1 cellular context compared by ENCODE assay signal in genomic region chr9:37784640-37785483, GRCh38.
A peak's percentile ranks its signal among the peaks of the same experiment; 100 is the strongest.
TF ChIP-seq lines count a peak whose summit lies in the region.

Gene EXOSC3, minus strand, starts transcription at chr9:37785064. Its CDS starts 20 bp downstream, at chr9:37785044.

TF ChIP-seq in HepG2, 621 proteins besides CTCF, POLR2A, EP300 and RAD21 (continued from another document and continues in another):
- peak; percentile 92 for TF ChIP-seq ZBTB4 (CRISPR knock-in tag; IDR thresholded peaks at IDR 0.05; ENCODE audit: borderline replicate concordance)
- TF ChIP-seq KLF9 (CRISPR knock-in tag; IDR thresholded peaks at IDR 0.05; ENCODE audit: low read depth): no peak
- peak; percentile 81; the same call in 1 of the 2 replicates for TF ChIP-seq SIN3A (IDR thresholded peaks at IDR 0.05; ENCODE audit: borderline replicate concordance, low read depth, low read length)
- no peak for TF ChIP-seq ZNF232 (CRISPR knock-in tag; IDR thresholded peaks at IDR 0.05; ENCODE audit: borderline replicate concordance)
- TF ChIP-seq GTF2F1 (IDR thresholded peaks at IDR 0.05; ENCODE audit: low read length): no peak
- no peak for TF ChIP-seq NR3C1 (CRISPR knock-in tag; IDR thresholded peaks at IDR 0.05)
- no peak for TF ChIP-seq HIVEP1 (CRISPR knock-in tag; IDR thresholded peaks at IDR 0.05)
- no peak for TF ChIP-seq USF2 (IDR thresholded peaks at IDR 0.05; ENCODE audit: low read depth, low read length)
- peak; percentile 48; the same call in 1 of the 2 replicates for TF ChIP-seq USF2 (CRISPR knock-in tag; IDR thresholded peaks at IDR 0.05; ENCODE audit: borderline replicate concordance)
- TF ChIP-seq ZNF615 (CRISPR knock-in tag; IDR thresholded peaks at IDR 0.05; ENCODE audit: borderline replicate concordance): no peak
- peak; percentile 96 for TF ChIP-seq MTF2 (CRISPR knock-in tag; IDR thresholded peaks at IDR 0.05; ENCODE audit: borderline replicate concordance)
- TF ChIP-seq ZNF350 (CRISPR knock-in tag; IDR thresholded peaks at IDR 0.05; ENCODE audit: borderline replicate concordance, low read depth): peak; percentile 88
- TF ChIP-seq ZNF552 (CRISPR knock-in tag; IDR thresholded peaks at IDR 0.05; ENCODE audit: borderline replicate concordance): no peak
- no peak for TF ChIP-seq SIX1 (CRISPR knock-in tag; IDR thresholded peaks at IDR 0.05; ENCODE audit: borderline replicate concordance)
- TF ChIP-seq ZNF484 (CRISPR knock-in tag; IDR thresholded peaks at IDR 0.05; ENCODE audit: borderline replicate concordance, low read depth): 0 out of 2 replicates have a peak, but pooled peaks have one; percentile 36
- no peak for TF ChIP-seq KAT2B (IDR thresholded peaks at IDR 0.05; ENCODE audit: borderline replicate concordance, low read depth, low read length)
- peak; percentile 96 for TF ChIP-seq ZNF547 (CRISPR knock-in tag; IDR thresholded peaks at IDR 0.05)
- TF ChIP-seq XRCC5 (optimal IDR thresholded peaks at IDR 0.05; ENCODE audit: low read length): peak; percentile 88
- TF ChIP-seq DNMT1 (CRISPR knock-in tag; IDR thresholded peaks at IDR 0.05): 0 out of 2 replicates have a peak, but pooled peaks have one; percentile 12
- no peak for TF ChIP-seq ZBTB14 (CRISPR knock-in tag; IDR thresholded peaks at IDR 0.05)
- 0 out of 2 replicates have a peak, but pooled peaks have one; percentile 42 for TF ChIP-seq E2F2 (CRISPR knock-in tag; IDR thresholded peaks at IDR 0.05; ENCODE audit: borderline replicate concordance)
- peak; percentile 40; the same call in 1 of the 2 replicates for TF ChIP-seq ZNF777 (CRISPR knock-in tag; IDR thresholded peaks at IDR 0.05)
- no peak for TF ChIP-seq GZF1 (CRISPR knock-in tag; IDR thresholded peaks at IDR 0.05)
- 0 out of 2 replicates have a peak, but pooled peaks have one; percentile 27 for TF ChIP-seq MZF1 (CRISPR knock-in tag; IDR thresholded peaks at IDR 0.05; ENCODE audit: borderline replicate concordance)
- TF ChIP-seq SCMH1 (CRISPR knock-in tag; IDR thresholded peaks at IDR 0.05; ENCODE audit: borderline replicate concordance): no peak
- TF ChIP-seq SRF (IDR thresholded peaks at IDR 0.05; ENCODE audit: low read depth, low read length): no peak
- TF ChIP-seq ZNF513 (CRISPR knock-in tag; conservative IDR thresholded peaks at IDR 0.05): no peak
- TF ChIP-seq ZFP91 (CRISPR knock-in tag; IDR thresholded peaks at IDR 0.05; ENCODE audit: borderline replicate concordance): peak; percentile 92
- peak; percentile 55; the same call in 1 of the 2 replicates for TF ChIP-seq ZNF616 (CRISPR knock-in tag; IDR thresholded peaks at IDR 0.05; ENCODE audit: low read depth)
- peak; percentile 42; the same call in 1 of the 2 replicates for TF ChIP-seq CREBL2 (CRISPR knock-in tag; IDR thresholded peaks at IDR 0.05; ENCODE audit: borderline replicate concordance)
- TF ChIP-seq CCDC6 (CRISPR knock-in tag; IDR thresholded peaks at IDR 0.05): peak; percentile 48; the same call in 1 of the 2 replicates
- TF ChIP-seq NR2F1 (CRISPR knock-in tag; IDR thresholded peaks at IDR 0.05): no peak
- TF ChIP-seq ZNF326 (CRISPR knock-in tag; IDR thresholded peaks at IDR 0.05; ENCODE audit: borderline replicate concordance): no peak
- TF ChIP-seq MEF2D (CRISPR knock-in tag; IDR thresholded peaks at IDR 0.05): peak; percentile 88
- no peak for TF ChIP-seq ZNF850 (CRISPR knock-in tag; conservative IDR thresholded peaks at IDR 0.05)
- TF ChIP-seq MYC (CRISPR knock-in tag; IDR thresholded peaks at IDR 0.05; ENCODE audit: borderline replicate concordance): peak; percentile 88
- no peak for TF ChIP-seq ZKSCAN5 (CRISPR knock-in tag; IDR thresholded peaks at IDR 0.05)
- peak; percentile 98 for TF ChIP-seq SAP130 (CRISPR knock-in tag; IDR thresholded peaks at IDR 0.05; ENCODE audit: low read depth)
- no peak for TF ChIP-seq MAZ (IDR thresholded peaks at IDR 0.05; ENCODE audit: borderline replicate concordance, low read depth, low read length)
- peak; percentile 83 for TF ChIP-seq MAZ (CRISPR knock-in tag; IDR thresholded peaks at IDR 0.05; ENCODE audit: low read depth)
- no peak; the same call in 1 of the 2 replicates for TF ChIP-seq ZNF329 (CRISPR knock-in tag; IDR thresholded peaks at IDR 0.05; ENCODE audit: low read depth)
- peak; percentile 60; the same call in 1 of the 2 replicates for TF ChIP-seq ZBTB20 (CRISPR knock-in tag; IDR thresholded peaks at IDR 0.05; ENCODE audit: borderline replicate concordance, low read depth)
- TF ChIP-seq NFKB2 (CRISPR knock-in tag; IDR thresholded peaks at IDR 0.05; ENCODE audit: borderline replicate concordance): peak; percentile 77; the same call in 1 of the 2 replicates
- peak; percentile 57; the same call in 1 of the 2 replicates for TF ChIP-seq HINFP (CRISPR knock-in tag; IDR thresholded peaks at IDR 0.05; ENCODE audit: low read depth)
- 0 out of 2 replicates have a peak, but pooled peaks have one; percentile 53 for TF ChIP-seq ZSCAN5A (CRISPR knock-in tag; IDR thresholded peaks at IDR 0.05; ENCODE audit: borderline replicate concordance)
- TF ChIP-seq HBP1 (CRISPR knock-in tag; IDR thresholded peaks at IDR 0.05; ENCODE audit: low read depth): peak; percentile 60; the same call in 1 of the 2 replicates
- TF ChIP-seq ELF1 (CRISPR knock-in tag; IDR thresholded peaks at IDR 0.05): peak; percentile 96
- TF ChIP-seq REPIN1 (CRISPR knock-in tag; IDR thresholded peaks at IDR 0.05; ENCODE audit: borderline replicate concordance, low read depth): peak; percentile 79; the same call in 1 of the 2 replicates
